In the genomic region with DNA sequence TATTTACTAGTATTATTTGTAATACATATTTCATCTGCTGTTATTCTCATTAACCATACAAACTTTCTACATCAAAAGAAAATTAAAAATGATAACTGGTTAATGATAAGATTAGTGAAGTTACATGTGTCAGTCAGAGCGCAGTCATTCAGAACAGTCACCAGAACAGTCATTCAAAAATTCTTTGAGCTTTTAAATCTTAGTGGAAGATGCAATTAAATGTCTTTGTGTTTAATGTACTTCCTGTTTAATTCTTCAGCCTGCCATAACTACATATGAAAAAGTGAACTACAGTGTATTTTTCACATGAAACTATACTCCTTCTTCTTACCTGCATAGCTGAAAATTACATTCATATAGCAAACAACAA, we compare ENCODE assay signal across 37 cellular contexts.
"Had no signal": no experiment of that assay in that cellular context is flagged by ENCODE, and none has a peak within 500 bp of the region (broad histone marks: within the 10 kb centered on the region; RNA-seq: fewer than 3 reads in every experiment).

No MANE protein-coding gene starts in this region.

- H3K4me3 Mint-ChIP-seq: activated B cell treated with CpG ODN at 0.5 μM for 24 hours; activated CD4-positive, alpha-beta memory T cell treated with anti-CD3 and anti-CD28 coated beads for 36 hours; activated naive CD4-positive, alpha-beta T cell treated with anti-CD3 and anti-CD28 coated beads, Interleukin-2, amount 10 ng/mL, durations not matched to agents 7 days and 5 days; activated naive CD8-positive, alpha-beta T cell; activated naive CD8-positive, alpha-beta T cell treated with anti-CD3 and anti-CD28 coated beads, Interleukin-2, amount 50 U/mL, for 24 hours; activated T-cell treated with anti-CD3 and anti-CD28 coated beads, Interleukin-2, amount 50 U/mL, for 4 hours; brain; T-helper 17 cell had no signal

- H3K4me1 ChIP-seq: colonic mucosa, Peyer's patch had no signal

- H3K27ac ChIP-seq: colonic mucosa, Peyer's patch, RWPE1, VCaP had no signal

- H3K27ac Mint-ChIP-seq: activated B cell treated with CpG ODN at 0.5 μM for 24 hours; activated CD4-positive, alpha-beta memory T cell treated with anti-CD3 and anti-CD28 coated beads for 36 hours; activated naive CD4-positive, alpha-beta T cell treated with anti-CD3 and anti-CD28 coated beads, Interleukin-2, amount 10 ng/mL, durations not matched to agents 7 days and 5 days; activated naive CD8-positive, alpha-beta T cell; activated naive CD8-positive, alpha-beta T cell treated with anti-CD3 and anti-CD28 coated beads, Interleukin-2, amount 50 U/mL, for 24 hours; brain; T-helper 17 cell had no signal

- H3K36me3 Mint-ChIP-seq: activated CD4-positive, alpha-beta memory T cell treated with anti-CD3 and anti-CD28 coated beads for 36 hours; activated naive CD4-positive, alpha-beta T cell treated with anti-CD3 and anti-CD28 coated beads, Interleukin-2, amount 10 ng/mL, durations not matched to agents 7 days and 5 days; activated naive CD8-positive, alpha-beta T cell; brain had no signal

- DNase-seq: activated B cell treated with CpG ODN at 0.5 μM for 24 hours; activated CD4-positive, alpha-beta memory T cell treated with anti-CD3 and anti-CD28 coated beads for 36 hours; activated CD4-positive, alpha-beta T cell treated with anti-CD3 and anti-CD28 coated beads for 4 hours; activated CD4-positive, alpha-beta T cell treated with anti-CD3 and anti-CD28 coated beads, Interleukin-2, amount 50 U/mL, for 1 hour; activated CD4-positive, CD25-positive, alpha-beta regulatory T cell treated with anti-CD3 and anti-CD28 coated beads, Interleukin-2, amount 50 U/mL, for 72 hours; activated CD8-positive, alpha-beta memory T cell treated with anti-CD3 and anti-CD28 coated beads, Interleukin-2, amount 50 U/mL, for 4 hours; activated effector memory CD4-positive, alpha-beta T cell treated with Interleukin-2 at 50 U/mL for 16 hours; activated naive CD4-positive, alpha-beta T cell treated with anti-CD3 and anti-CD28 coated beads, Interleukin-2, amount 10 ng/mL, durations not matched to agents 7 days and 5 days; activated naive CD8-positive, alpha-beta T cell treated with anti-CD3 and anti-CD28 coated beads, Interleukin-2, amount 50 U/mL, for 24 hours; activated T-cell treated with anti-CD3 and anti-CD28 coated beads for 4 hours; activated T-cell treated with anti-CD3 and anti-CD28 coated beads, Interleukin-2, amount 50 U/mL, for 4 hours; anterior cingulate cortex; central memory CD4-positive, alpha-beta T cell; colonic mucosa; Karpas-422; KBM-7; MG63; NCI-H1105; NCI-H1417 treated with DMSO at 0.1 percent for 48 hours; NCI-H187 treated with DMSO at 0.1 percent for 48 hours; NCI-H2081; NCI-H2171 treated with DMSO at 0.1 percent for 48 hours; NCI-H2227 treated with DMSO at 0.1 percent for 48 hours; NCI-H446 treated with DMSO at 0.1 percent for 48 hours; NCI-H524; NCI-H69; NK-92 treated with Interleukin-12 subunit alpha and Interleukin-12 subunit beta, amount 100 ng/mL, for 24 hours; PC-3; Peyer's patch; SIG-M5; T-helper 17 cell; T-helper 9 cell had no signal

- H3K36me3 ChIP-seq: colonic mucosa, MG63, Peyer's patch had no signal

- H3K4me3 ChIP-seq: colonic mucosa, MG63, Peyer's patch had no signal

- H3K9me3 ChIP-seq: colonic mucosa, MG63, Peyer's patch had no signal

- H3K27me3 Mint-ChIP-seq: activated B cell treated with CpG ODN at 0.5 μM for 24 hours; activated CD4-positive, alpha-beta memory T cell treated with anti-CD3 and anti-CD28 coated beads for 36 hours; activated naive CD4-positive, alpha-beta T cell treated with anti-CD3 and anti-CD28 coated beads, Interleukin-2, amount 10 ng/mL, durations not matched to agents 7 days and 5 days; activated naive CD8-positive, alpha-beta T cell; activated naive CD8-positive, alpha-beta T cell treated with anti-CD3 and anti-CD28 coated beads, Interleukin-2, amount 50 U/mL, for 24 hours; brain; T-helper 17 cell had no signal

- H3K4me1 Mint-ChIP-seq: activated B cell treated with CpG ODN at 0.5 μM for 24 hours; activated naive CD4-positive, alpha-beta T cell treated with anti-CD3 and anti-CD28 coated beads, Interleukin-2, amount 10 ng/mL, durations not matched to agents 7 days and 5 days; activated naive CD8-positive, alpha-beta T cell treated with anti-CD3 and anti-CD28 coated beads, Interleukin-2, amount 50 U/mL, for 24 hours; brain; T-helper 17 cell had no signal

- H3K27me3 ChIP-seq: colonic mucosa, MG63, Peyer's patch had no signal

- ATAC-seq: activated naive CD8-positive, alpha-beta T cell treated with anti-CD3 and anti-CD28 coated beads, Interleukin-2, amount 50 U/mL, for 24 hours; activated T-cell treated with anti-CD3 and anti-CD28 coated beads, Interleukin-2, amount 50 U/mL, for 4 hours; PC-3; Right ventricle myocardium inferior; T-helper 17 cell had no signal

- H3K9me3 Mint-ChIP-seq: activated B cell treated with CpG ODN at 0.5 μM for 24 hours; activated CD4-positive, alpha-beta memory T cell treated with anti-CD3 and anti-CD28 coated beads for 36 hours; activated naive CD4-positive, alpha-beta T cell treated with anti-CD3 and anti-CD28 coated beads, Interleukin-2, amount 10 ng/mL, durations not matched to agents 7 days and 5 days; activated naive CD8-positive, alpha-beta T cell treated with anti-CD3 and anti-CD28 coated beads, Interleukin-2, amount 50 U/mL, for 24 hours; activated T-cell treated with anti-CD3 and anti-CD28 coated beads, Interleukin-2, amount 50 U/mL, for 4 hours; brain had no signal
